Comparison of ENCODE assay signal across 24 cellular contexts in genomic region chr1:36735436-36735835, GRCh38.
A peak's percentile ranks its signal among the peaks of the same experiment; 100 is the strongest.
DNase-seq lines count a peak whose midpoint lies in the region; ATAC-seq, FAIRE-seq and TF ChIP-seq lines count a peak whose summit lies in the region.
"Had no signal": no experiment of that assay in that cellular context is flagged by ENCODE, and none has a peak within 500 bp of the region (broad histone marks: within the 10 kb centered on the region; RNA-seq: fewer than 3 reads in every experiment).

No MANE protein-coding gene starts in this region.

- no peaks in the 10 kb centered on the region for H3K9me3 Mint-ChIP-seq in type B pancreatic cell
- no peaks in the 10 kb centered on the region for H3K9me3 Mint-ChIP-seq in activated CD4-positive, alpha-beta T cell treated with anti-CD3 and anti-CD28 coated beads, Interleukin-2, amount 10 ng/mL, durations not matched to agents 7 days and 5 days
- H3K9me3 Mint-ChIP-seq: CD8-positive, alpha-beta T cell; GM23338 had no signal

- H3K36me3 Mint-ChIP-seq in type B pancreatic cell, result no peaks in the 10 kb centered on the region
- no peaks in the 10 kb centered on the region for H3K36me3 Mint-ChIP-seq in activated CD4-positive, alpha-beta T cell treated with anti-CD3 and anti-CD28 coated beads, Interleukin-2, amount 10 ng/mL, durations not matched to agents 7 days and 5 days (ENCODE audit: low read depth)
- H3K36me3 Mint-ChIP-seq: CD4-positive, CD25-positive, alpha-beta regulatory T cell; CD8-positive, alpha-beta T cell had no signal

- H3K4me1 Mint-ChIP-seq in type B pancreatic cell (ENCODE audit: unreplicated experiment), result no peaks in the 10 kb centered on the region
- H3K4me1 Mint-ChIP-seq in activated CD4-positive, alpha-beta T cell treated with anti-CD3 and anti-CD28 coated beads, Interleukin-2, amount 10 ng/mL, durations not matched to agents 7 days and 5 days, result no peaks in the 10 kb centered on the region
- H3K4me1 Mint-ChIP-seq: CD4-positive, CD25-positive, alpha-beta regulatory T cell had no signal

- no peak for DNase-seq in H1 (ENCODE audit: low read depth in 1 of 2, low spot score in 2 of 2)
- peak; percentile 28 for DNase-seq in left lobe of liver (ENCODE audit: low spot score)
- peak; percentile 55 for DNase-seq in type B pancreatic cell (ENCODE audit: extremely low spot score, unreplicated experiment)
- no peak for DNase-seq in psoas muscle
- no peak for DNase-seq in activated CD4-positive, alpha-beta T cell treated with anti-CD3 and anti-CD28 coated beads, Interleukin-2, amount 10 ng/mL, durations not matched to agents 7 days and 5 days
- DNase-seq: 8988T; ACHN; AML-193; BE2C; Caco-2; CD4-positive, CD25-positive, alpha-beta regulatory T cell; CD8-positive, alpha-beta T cell; DMS153; DND-41; HFFc6 had no signal

- H3K23ac ChIP-seq in H1 (ENCODE audit: insufficient read length), result no peak overlapping the region

- no peak overlapping the region for H3K4ac ChIP-seq in H1 (replicated peaks; ENCODE audit: insufficient read length, low read depth, low read length)

- no peaks in the 10 kb centered on the region for H3K36me3 ChIP-seq in BLaER1 treated with 17β-estradiol and CSF1 and Interleukin-3, amounts not matched to agents 10 nM and 100 nM
- H3K36me3 ChIP-seq in H1 (ENCODE audit: control insufficient read depth in 2 of 4, insufficient read depth in 4 of 4, low read length in 3 of 4) (no peaks in the 10 kb centered on the region), psoas muscle (ENCODE audit: insufficient read depth in 1 of 2, low read depth in 1 of 2) (no peaks in the 10 kb centered on the region)
- H3K36me3 ChIP-seq: BE2C, HAP-1 had no signal

- CTCF ChIA-PET in H1 (lab: Charles Lee; ENCODE audit: partially characterized antibody), result interaction anchor here (1.3 to 2.1 kb wide), 3 partner anchors 38 to 126 kb away, joined by 4 to 6 read pairs (median 6); no protein-coding TSS in a partner anchor
- CTCF ChIA-PET in activated CD4-positive, alpha-beta T cell treated with anti-CD3 and anti-CD28 coated beads, Interleukin-2, amount 10 ng/mL, durations not matched to agents 7 days and 5 days (lab: Charles Lee), result no interaction called here

- POLR2A ChIA-PET in H1 (lab: Charles Lee; ENCODE audit: partially characterized antibody), result no interaction called here
- POLR2A ChIA-PET in activated CD4-positive, alpha-beta T cell treated with anti-CD3 and anti-CD28 coated beads, Interleukin-2, amount 10 ng/mL, durations not matched to agents 7 days and 5 days (lab: Charles Lee), result no interaction called here

- H3K27ac ChIP-seq in BLaER1 treated with 17β-estradiol and CSF1 and Interleukin-3, amounts not matched to agents 10 nM and 100 nM, result no peak overlapping the region
- no peak overlapping the region for H3K27ac ChIP-seq in H1 (ENCODE audit: low read depth, low read length)
- no peak overlapping the region for H3K27ac ChIP-seq in psoas muscle
- H3K27ac ChIP-seq: A549, C4-2B had no signal

- no peak overlapping the region for H3K14ac ChIP-seq in H1 (ENCODE audit: insufficient read length)

- H4K91ac ChIP-seq in H1 (replicated peaks; ENCODE audit: insufficient read length, low read length), result no peak overlapping the region

- H3K79me2 ChIP-seq in H1 (ENCODE audit: control insufficient read depth in 1 of 2, insufficient read depth in 2 of 2, low read length in 2 of 2), result no peaks in the 10 kb centered on the region

- H3K9me3 ChIP-seq in BLaER1 treated with 17β-estradiol and CSF1 and Interleukin-3, amounts not matched to agents 10 nM and 100 nM (replicated peaks in 1 of 11), result 0 out of 22 replicates have a peak, but pooled peaks cover 0 to under 1% (median 0%) of the 10 kb centered on the region in 11 experiments
- H3K9me3 ChIP-seq in H1 (ENCODE audit: insufficient read depth in 2 of 2, low read depth in 1 of 2, low read length in 1 of 2) (no peaks in the 10 kb centered on the region), psoas muscle (no peaks in the 10 kb centered on the region)
- H3K9me3 ChIP-seq: A549, BE2C, Caco-2, HAP-1 had no signal

- no peak overlapping the region for H4K8ac ChIP-seq in H1 (ENCODE audit: extremely low read depth, insufficient read depth, low read length)

- no peak for TF ChIP-seq RAD21 in H1 (IDR thresholded peaks at IDR 0.05 in 1 of 2, conservative IDR thresholded peaks at IDR 0.05 in 1 of 2; ENCODE audit: low read depth in 2 of 2, low read length in 2 of 2)

- peaks cover 72% of the 10 kb centered on the region for H3K27me3 Mint-ChIP-seq in type B pancreatic cell
- peaks cover 24% of the 10 kb centered on the region for H3K27me3 Mint-ChIP-seq in activated CD4-positive, alpha-beta T cell treated with anti-CD3 and anti-CD28 coated beads, Interleukin-2, amount 10 ng/mL, durations not matched to agents 7 days and 5 days

- no peak for TF ChIP-seq POLR2A in H1 (IDR thresholded peaks at IDR 0.05; ENCODE audit: control extremely low read depth in 1 of 2, low read depth in 2 of 2, low read length in 2 of 2)

- no peak overlapping the region for H2BK12ac ChIP-seq in H1 (ENCODE audit: low read depth, low read length)

- intact Hi-C loops in psoas muscle (cut with DNase I), result no loop called here

- no peak overlapping the region for H4K5ac ChIP-seq in H1 (ENCODE audit: insufficient read length, low read depth, low read length)

- H2BK15ac ChIP-seq in H1 (ENCODE audit: low read length), result no peak overlapping the region

- H2AK5ac ChIP-seq in H1 (ENCODE audit: low read depth, low read length), result no peak overlapping the region

- H3K4me1 ChIP-seq in BLaER1 treated with 17β-estradiol and CSF1 and Interleukin-3, amounts not matched to agents 10 nM and 100 nM, result peaks cover 43 to 82% (median 73%) of the 10 kb centered on the region in 10 experiments
- H3K4me1 ChIP-seq in H1 (replicated peaks in 1 of 4; ENCODE audit: control insufficient read depth in 3 of 4, insufficient read depth in 4 of 4, low read length in 3 of 4) (peaks cover 0 to 16% (median 7%) of the 10 kb centered on the region in 4 experiments; a peak in 5 of 7 replicates), psoas muscle (no peaks in the 10 kb centered on the region)
- H3K4me1 ChIP-seq: A549, BE2C, Caco-2, HAP-1 had no signal

- H3K27me3 ChIP-seq in BLaER1 treated with 17β-estradiol and CSF1 and Interleukin-3, amounts not matched to agents 10 nM and 100 nM, result peaks cover 0 to 2% (median 0%) of the 10 kb centered on the region in 11 experiments; a peak in 1 of 22 replicates
- H3K27me3 ChIP-seq in H1 (replicated peaks in 1 of 4; ENCODE audit: control insufficient read depth in 3 of 4, extremely low read depth in 1 of 4, insufficient read depth in 3 of 4, low read length in 3 of 4) (no peaks in the 10 kb centered on the region), psoas muscle (ENCODE audit: insufficient read depth in 3 of 3, low read length in 2 of 3) (peaks cover 0 to 46% (median 18%) of the 10 kb centered on the region in 3 donors)
- H3K27me3 ChIP-seq: BE2C had no signal

- H2BK5ac ChIP-seq in H1 (ENCODE audit: low read depth, low read length), result no peak overlapping the region

- no peaks in the 10 kb centered on the region; a peak in 1 of 22 replicates for H4K20me1 ChIP-seq in BLaER1 treated with 17β-estradiol and CSF1 and Interleukin-3, amounts not matched to agents 10 nM and 100 nM
- no peaks in the 10 kb centered on the region for H4K20me1 ChIP-seq in H1 (replicated peaks in 1 of 2; ENCODE audit: control insufficient read depth in 1 of 2, insufficient read depth in 2 of 2, low read length in 2 of 2)

- H3K79me1 ChIP-seq in H1 (ENCODE audit: low read depth, low read length), result no peaks in the 10 kb centered on the region

- no peak overlapping the region for H2AFZ ChIP-seq in H1 (ENCODE audit: low read length)
- H2AFZ ChIP-seq: GM23338 had no signal

- H3K9ac ChIP-seq in BLaER1 treated with 17β-estradiol and CSF1 and Interleukin-3, amounts not matched to agents 10 nM and 100 nM, result no peak overlapping the region
- no peak overlapping the region for H3K9ac ChIP-seq in H1 (replicated peaks in 1 of 4; ENCODE audit: extremely low read depth in 1 of 4, low read depth in 3 of 4, low read length in 3 of 4)

- no peak overlapping the region for H3K18ac ChIP-seq in H1 (ENCODE audit: extremely low read depth, low read length)

- no peak for TF ChIP-seq EP300 in H1 (IDR thresholded peaks at IDR 0.05; ENCODE audit: borderline replicate concordance in 1 of 2, low read depth in 2 of 2, low read length in 2 of 2)

- no peak overlapping the region for H3K4me3 Mint-ChIP-seq in type B pancreatic cell
- H3K4me3 Mint-ChIP-seq in activated CD4-positive, alpha-beta T cell treated with anti-CD3 and anti-CD28 coated beads, Interleukin-2, amount 10 ng/mL, durations not matched to agents 7 days and 5 days, result no peak overlapping the region
- H3K4me3 Mint-ChIP-seq: CD4-positive, CD25-positive, alpha-beta regulatory T cell; CD8-positive, alpha-beta T cell; GM23338; HFFc6 had no signal

- no peak for TF ChIP-seq CTCF in H1 (IDR thresholded peaks at IDR 0.05; ENCODE audit: control extremely low read depth in 1 of 3, insufficient read depth in 1 of 3, low read depth in 1 of 3, low read length in 3 of 3)
- no peak for TF ChIP-seq CTCF in type B pancreatic cell (conservative IDR thresholded peaks at IDR 0.05)
- no peak for TF ChIP-seq CTCF in psoas muscle (IDR thresholded peaks at IDR 0.05)

- no peak overlapping the region for H3K27ac Mint-ChIP-seq in type B pancreatic cell
- H3K27ac Mint-ChIP-seq in activated CD4-positive, alpha-beta T cell treated with anti-CD3 and anti-CD28 coated beads, Interleukin-2, amount 10 ng/mL, durations not matched to agents 7 days and 5 days, result no peak overlapping the region
- H3K27ac Mint-ChIP-seq: CD4-positive, CD25-positive, alpha-beta regulatory T cell; CD8-positive, alpha-beta T cell; GM23338; HFFc6 had no signal

- H3K23me2 ChIP-seq in H1 (ENCODE audit: low read depth, low read length), result no peaks in the 10 kb centered on the region

- peak overlapping the region; percentile 70 to 89 (median 78) for H3K4me2 ChIP-seq in BLaER1 treated with 17β-estradiol and CSF1 and Interleukin-3, amounts not matched to agents 10 nM and 100 nM
- no peak overlapping the region for H3K4me2 ChIP-seq in H1 (ENCODE audit: insufficient read depth in 1 of 2, low read depth in 2 of 2, low read length in 2 of 2)
- H3K4me2 ChIP-seq: A549, GM23338 had no signal

- H2BK120ac ChIP-seq in H1 (replicated peaks; ENCODE audit: low read depth, low read length), result no peak overlapping the region

- WGBS in H1 (ENCODE audit: extremely low coverage in 1 of 2, insufficient coverage in 1 of 2, insufficient read length in 1 of 2, insufficient replicate concordance in 2 of 2, low coverage in 1 of 2, low lambda C conversion rate in 2 of 2, missing lambda C conversion rate in 1 of 2), 2 experiments, result 93% methylated on average over 4 of the region's 4 CpGs; no CpG with 5 or more reads in 1 of the 2 experiments
- 79 to 87% (median 87%) methylated on average over 4 of the region's 4 CpGs for WGBS in psoas muscle, 3 donors

- ATAC-seq in left lobe of liver (no peak), GM19397 (IDR thresholded peaks at IDR 0.05; ENCODE audit: unreplicated experiment) (no peak), psoas muscle (no peak)
- ATAC-seq: A549; CD8-positive, alpha-beta T cell; GM23338 had no signal

- H2BK20ac ChIP-seq in H1 (ENCODE audit: low read length), result 0 out of 2 replicates have a peak overlapping the region, but pooled peaks have one; percentile 72

- H3K56ac ChIP-seq in H1 (replicated peaks; ENCODE audit: insufficient read length, low read depth, low read length), result no peak overlapping the region

- FAIRE-seq in H1 (lab: Jason Lieb, UNC), result no peak
- FAIRE-seq: A549, G401.6, GM12892, H54 had no signal

- no peak overlapping the region for H3K4me3 ChIP-seq in BLaER1 treated with 17β-estradiol and CSF1 and Interleukin-3, amounts not matched to agents 10 nM and 100 nM
- H3K4me3 ChIP-seq in H1 (ENCODE audit: extremely low read depth in 1 of 4, insufficient read depth in 2 of 4, low read depth in 3 of 4, low read length in 4 of 4) (no peak overlapping the region), psoas muscle (no peak overlapping the region)
- H3K4me3 ChIP-seq: A549, GM23338, HAP-1 had no signal

Comparison
In these comparisons a context has a peak if more than half of its experiments do, and no peak if none do; other contexts are left out.
1. H3K4me2 ChIP-seq: peak in BLaER1 treated with 17β-estradiol and CSF1 and Interleukin-3, amounts not matched to agents 10 nM and 100 nM (11 of 11); none in H1 (0 of 2).
2. DNase-seq: peak in left lobe of liver (single experiment) and type B pancreatic cell (single experiment); none in H1 (0 of 2), psoas muscle (0 of 2) and activated CD4-positive, alpha-beta T cell treated with anti-CD3 and anti-CD28 coated beads, Interleukin-2, amount 10 ng/mL, durations not matched to agents 7 days and 5 days (single experiment).